8 cellular contexts compared by ENCODE assay signal in genomic region chr7:100428199-100428966, GRCh38. TPM values are rescaled to one million over a fixed set of nuclear protein-coding genes. Genes with fewer than 3 reads are reported as not detected.
DNase-seq lines count a peak whose midpoint lies in the region; ATAC-seq and TF ChIP-seq lines count a peak whose summit lies in the region.

A gene with protein sequence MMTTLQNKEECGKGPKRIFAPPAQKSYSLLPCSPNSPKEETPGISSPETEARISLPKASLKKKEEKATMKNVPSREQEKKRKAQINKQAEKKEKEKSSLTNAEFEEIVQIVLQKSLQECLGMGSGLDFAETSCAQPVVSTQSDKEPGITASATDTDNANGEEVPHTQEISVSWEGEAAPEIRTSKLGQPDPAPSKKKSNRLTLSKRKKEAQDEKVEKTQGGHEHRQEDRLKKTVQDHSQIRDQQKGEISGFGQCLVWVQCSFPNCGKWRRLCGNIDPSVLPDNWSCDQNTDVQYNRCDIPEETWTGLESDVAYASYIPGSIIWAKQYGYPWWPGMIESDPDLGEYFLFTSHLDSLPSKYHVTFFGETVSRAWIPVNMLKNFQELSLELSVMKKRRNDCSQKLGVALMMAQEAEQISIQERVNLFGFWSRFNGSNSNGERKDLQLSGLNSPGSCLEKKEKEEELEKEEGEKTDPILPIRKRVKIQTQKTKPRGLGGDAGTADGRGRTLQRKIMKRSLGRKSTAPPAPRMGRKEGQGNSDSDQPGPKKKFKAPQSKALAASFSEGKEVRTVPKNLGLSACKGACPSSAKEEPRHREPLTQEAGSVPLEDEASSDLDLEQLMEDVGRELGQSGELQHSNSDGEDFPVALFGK (minus strand): TSS chr7:100428703. CDS start chr7:100420649, 8,054 bp downstream.

- TF ChIP-seq CTCF in GM06990 (IDR thresholded peaks at IDR 0.05; ENCODE audit: insufficient read depth, low read length, poor library complexity, severe bottlenecking), result no peak

- peak; percentile 98 for DNase-seq in GM06990 (ENCODE audit: extremely low read depth, insufficient read length)
- peak; percentile 97 for DNase-seq in NCI-H1092 (lab: John Stamatoyannopoulos, UW)
- DNase-seq in glomerular visceral epithelial cell (ENCODE audit: extremely low spot score), result peak; percentile 96
- peak; percentile 92 for DNase-seq in occipital lobe (lab: John Stamatoyannopoulos, UW)

- ATAC-seq in HG02588 (IDR thresholded peaks at IDR 0.05; ENCODE audit: unreplicated experiment), result peak; percentile 32
- ATAC-seq in SK-N-SH treated with all-trans-retinoic acid at 6 μM for 48 hours, result peak; percentile 74

- H3K36me3 ChIP-seq in GM06990 (ENCODE audit: control insufficient read depth, insufficient read depth, low read length), result peaks cover 8% of the 10 kb centered on the region

- H3K27ac ChIP-seq in temporal lobe (ENCODE audit: low read depth, low read length), result peak within 1 kb of the TSS; percentile 100

- peaks cover 27% of the 10 kb centered on the region for H3K4me1 Mint-ChIP-seq in activated naive CD8-positive, alpha-beta T cell (ENCODE audit: low read depth)

- H3K4me3 ChIP-seq in GM06990 (replicated peaks; ENCODE audit: low read depth, low read length), result peak within 1 kb of the TSS; percentile 89

- no peaks in the 10 kb centered on the region for H3K9me3 Mint-ChIP-seq in activated naive CD8-positive, alpha-beta T cell (ENCODE audit: low read depth)

- no peaks in the 10 kb centered on the region for H3K27me3 Mint-ChIP-seq in activated naive CD8-positive, alpha-beta T cell

- H3K27me3 ChIP-seq in GM06990 (replicated peaks; ENCODE audit: control insufficient read depth, insufficient read depth, low read length), result no peaks in the 10 kb centered on the region

- H3K27ac Mint-ChIP-seq in activated naive CD8-positive, alpha-beta T cell, result peak within 1 kb of the TSS; percentile 100

- peak within 1 kb of the TSS; percentile 100 for H3K4me3 Mint-ChIP-seq in activated naive CD8-positive, alpha-beta T cell

- peaks cover 4% of the 10 kb centered on the region for H3K36me3 Mint-ChIP-seq in activated naive CD8-positive, alpha-beta T cell

TF ChIP-seq in SK-N-SH treated with all-trans-retinoic acid at 6 μM for 48 hours, 23 proteins besides CTCF, POLR2A, EP300 and RAD21 (continues in another document):
- TF ChIP-seq ISL1 (CRISPR knock-in tag; IDR thresholded peaks at IDR 0.05) (no peak), GLIS3 (CRISPR knock-in tag; IDR thresholded peaks at IDR 0.05) (peak; percentile 96; the same call in 1 of the 2 replicates), ZFP3 (CRISPR knock-in tag; IDR thresholded peaks at IDR 0.05) (peak; percentile 70), BACH2 (CRISPR knock-in tag; IDR thresholded peaks at IDR 0.05; ENCODE audit: borderline replicate concordance) (no peak), RARB (CRISPR knock-in tag; IDR thresholded peaks at IDR 0.05) (peak; percentile 93), CREB5 (CRISPR knock-in tag; IDR thresholded peaks at IDR 0.05; ENCODE audit: low read depth) (peak; percentile 74; the same call in 1 of the 2 replicates), ZNF70 (CRISPR knock-in tag; IDR thresholded peaks at IDR 0.05) (0 out of 2 replicates have a peak, but pooled peaks have one; percentile 32), TCF4 (CRISPR knock-in tag; IDR thresholded peaks at IDR 0.05; ENCODE audit: borderline replicate concordance) (peak; percentile 30; the same call in 1 of the 2 replicates), ESRRG (CRISPR knock-in tag; IDR thresholded peaks at IDR 0.05) (0 out of 2 replicates have a peak, but pooled peaks have one; percentile 34), ARNTL (CRISPR knock-in tag; IDR thresholded peaks at IDR 0.05; ENCODE audit: borderline replicate concordance, low read depth) (no peak), OSR1 (CRISPR knock-in tag; IDR thresholded peaks at IDR 0.05) (no peak), CSDC2 (CRISPR knock-in tag; IDR thresholded peaks at IDR 0.05) (0 out of 2 replicates have a peak, but pooled peaks have one; percentile 34), PATZ1 (CRISPR knock-in tag; IDR thresholded peaks at IDR 0.05; ENCODE audit: borderline replicate concordance) (peak; percentile 99), ZNF565 (CRISPR knock-in tag; conservative IDR thresholded peaks at IDR 0.05; ENCODE audit: low read depth) (no peak; the same call in 1 of the 2 replicates), PPARA (CRISPR knock-in tag; IDR thresholded peaks at IDR 0.05; ENCODE audit: borderline replicate concordance) (no peak)
- TF ChIP-seq, protein P1, sequence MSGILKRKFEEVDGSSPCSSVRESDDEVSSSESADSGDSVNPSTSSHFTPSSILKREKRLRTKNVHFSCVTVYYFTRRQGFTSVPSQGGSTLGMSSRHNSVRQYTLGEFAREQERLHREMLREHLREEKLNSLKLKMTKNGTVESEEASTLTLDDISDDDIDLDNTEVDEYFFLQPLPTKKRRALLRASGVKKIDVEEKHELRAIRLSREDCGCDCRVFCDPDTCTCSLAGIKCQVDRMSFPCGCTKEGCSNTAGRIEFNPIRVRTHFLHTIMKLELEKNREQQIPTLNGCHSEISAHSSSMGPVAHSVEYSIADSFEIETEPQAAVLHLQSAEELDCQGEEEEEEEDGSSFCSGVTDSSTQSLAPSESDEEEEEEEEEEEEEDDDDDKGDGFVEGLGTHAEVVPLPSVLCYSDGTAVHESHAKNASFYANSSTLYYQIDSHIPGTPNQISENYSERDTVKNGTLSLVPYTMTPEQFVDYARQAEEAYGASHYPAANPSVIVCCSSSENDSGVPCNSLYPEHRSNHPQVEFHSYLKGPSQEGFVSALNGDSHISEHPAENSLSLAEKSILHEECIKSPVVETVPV (CRISPR knock-in tag; IDR thresholded peaks at IDR 0.05), result peak; percentile 94
- TF ChIP-seq, protein P2, sequence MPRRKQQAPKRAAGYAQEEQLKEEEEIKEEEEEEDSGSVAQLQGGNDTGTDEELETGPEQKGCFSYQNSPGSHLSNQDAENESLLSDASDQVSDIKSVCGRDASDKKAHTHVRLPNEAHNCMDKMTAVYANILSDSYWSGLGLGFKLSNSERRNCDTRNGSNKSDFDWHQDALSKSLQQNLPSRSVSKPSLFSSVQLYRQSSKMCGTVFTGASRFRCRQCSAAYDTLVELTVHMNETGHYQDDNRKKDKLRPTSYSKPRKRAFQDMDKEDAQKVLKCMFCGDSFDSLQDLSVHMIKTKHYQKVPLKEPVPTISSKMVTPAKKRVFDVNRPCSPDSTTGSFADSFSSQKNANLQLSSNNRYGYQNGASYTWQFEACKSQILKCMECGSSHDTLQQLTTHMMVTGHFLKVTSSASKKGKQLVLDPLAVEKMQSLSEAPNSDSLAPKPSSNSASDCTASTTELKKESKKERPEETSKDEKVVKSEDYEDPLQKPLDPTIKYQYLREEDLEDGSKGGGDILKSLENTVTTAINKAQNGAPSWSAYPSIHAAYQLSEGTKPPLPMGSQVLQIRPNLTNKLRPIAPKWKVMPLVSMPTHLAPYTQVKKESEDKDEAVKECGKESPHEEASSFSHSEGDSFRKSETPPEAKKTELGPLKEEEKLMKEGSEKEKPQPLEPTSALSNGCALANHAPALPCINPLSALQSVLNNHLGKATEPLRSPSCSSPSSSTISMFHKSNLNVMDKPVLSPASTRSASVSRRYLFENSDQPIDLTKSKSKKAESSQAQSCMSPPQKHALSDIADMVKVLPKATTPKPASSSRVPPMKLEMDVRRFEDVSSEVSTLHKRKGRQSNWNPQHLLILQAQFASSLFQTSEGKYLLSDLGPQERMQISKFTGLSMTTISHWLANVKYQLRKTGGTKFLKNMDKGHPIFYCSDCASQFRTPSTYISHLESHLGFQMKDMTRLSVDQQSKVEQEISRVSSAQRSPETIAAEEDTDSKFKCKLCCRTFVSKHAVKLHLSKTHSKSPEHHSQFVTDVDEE (CRISPR knock-in tag; IDR thresholded peaks at IDR 0.05), result peak; percentile 23; the same call in 1 of the 2 replicates
- TF ChIP-seq, protein P3, sequence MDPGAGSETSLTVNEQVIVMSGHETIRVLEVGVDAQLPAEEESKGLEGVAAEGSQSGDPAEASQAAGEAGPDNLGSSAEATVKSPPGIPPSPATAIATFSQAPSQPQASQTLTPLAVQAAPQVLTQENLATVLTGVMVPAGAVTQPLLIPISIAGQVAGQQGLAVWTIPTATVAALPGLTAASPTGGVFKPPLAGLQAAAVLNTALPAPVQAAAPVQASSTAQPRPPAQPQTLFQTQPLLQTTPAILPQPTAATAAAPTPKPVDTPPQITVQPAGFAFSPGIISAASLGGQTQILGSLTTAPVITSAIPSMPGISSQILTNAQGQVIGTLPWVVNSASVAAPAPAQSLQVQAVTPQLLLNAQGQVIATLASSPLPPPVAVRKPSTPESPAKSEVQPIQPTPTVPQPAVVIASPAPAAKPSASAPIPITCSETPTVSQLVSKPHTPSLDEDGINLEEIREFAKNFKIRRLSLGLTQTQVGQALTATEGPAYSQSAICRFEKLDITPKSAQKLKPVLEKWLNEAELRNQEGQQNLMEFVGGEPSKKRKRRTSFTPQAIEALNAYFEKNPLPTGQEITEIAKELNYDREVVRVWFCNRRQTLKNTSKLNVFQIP (CRISPR knock-in tag; IDR thresholded peaks at IDR 0.05; ENCODE audit: borderline replicate concordance, low read depth), result no peak; the same call in 1 of the 2 replicates

RNA-seq across cellular contexts. Expression of the gene that starts here (rescaled TPM):
- total RNA-seq in occipital lobe (4.2 TPM), temporal lobe (1.5 TPM)

Comparison
In these comparisons a context has a peak if more than half of its experiments do, and no peak if none do; other contexts are left out.
1. Peak in every context shown above with its lines: DNase-seq, ATAC-seq, H3K4me3 ChIP-seq and H3K27ac ChIP-seq.